13 cellular contexts compared by ENCODE assay signal in the genomic region with DNA sequence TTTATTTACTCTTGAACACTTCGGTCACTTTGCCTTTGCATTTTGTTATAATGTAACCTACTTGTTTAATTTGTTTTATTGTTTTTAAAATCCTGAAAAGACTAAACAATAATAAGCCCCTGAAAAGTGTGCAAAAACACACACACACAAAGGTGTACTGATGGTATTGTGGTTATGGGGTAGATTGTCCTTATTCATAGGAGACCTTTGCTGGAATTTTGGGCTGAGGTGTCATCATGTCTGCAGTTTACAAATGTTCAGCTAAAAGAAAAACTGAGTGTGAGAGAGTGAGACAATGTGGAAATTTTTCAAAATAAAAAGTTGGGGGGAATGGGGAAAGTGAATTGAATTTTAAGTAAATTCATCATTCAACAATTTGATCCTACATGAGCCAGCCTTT.
DNase-seq lines count a peak whose midpoint lies in the region; ATAC-seq, FAIRE-seq and TF ChIP-seq lines count a peak whose summit lies in the region.
"Had no signal": no experiment of that assay in that cellular context is flagged by ENCODE, and none has a peak within 500 bp of the region (broad histone marks: within the 10 kb centered on the region; RNA-seq: fewer than 3 reads in every experiment).

No MANE protein-coding gene starts in this region.

- peak overlapping the region; percentile 62 for H3K27ac Mint-ChIP-seq in CD4-positive, alpha-beta T cell
- peak overlapping the region; percentile 52 for H3K27ac Mint-ChIP-seq in Calu3 (ENCODE audit: unreplicated experiment)
- H3K27ac Mint-ChIP-seq in activated T-helper 2 cell treated with anti-CD3 and anti-CD28 coated beads, Interferon-gamma antibody, Interleukin-2, Interleukin-4, amounts not matched to agents 10 μg/mL and 5 μg/mL and 100 μg/mL, durations not matched to agents 14 hours and 24 hours and 36 hours = peak overlapping the region; percentile 79
- H3K27ac Mint-ChIP-seq: B cell had no signal

- H3K27me3 Mint-ChIP-seq in CD4-positive, alpha-beta T cell = no peaks in the 10 kb centered on the region
- no peaks in the 10 kb centered on the region for H3K27me3 Mint-ChIP-seq in Calu3 (ENCODE audit: unreplicated experiment)
- peaks cover 2% of the 10 kb centered on the region for H3K27me3 Mint-ChIP-seq in activated T-helper 2 cell treated with anti-CD3 and anti-CD28 coated beads, Interferon-gamma antibody, Interleukin-2, Interleukin-4, amounts not matched to agents 10 μg/mL and 5 μg/mL and 100 μg/mL, durations not matched to agents 14 hours and 24 hours and 36 hours (ENCODE audit: low read depth)

- no TSS peak for BruUV-seq in Calu3 (replicated peaks; lab: Mats Ljungman, UMichigan)

- no peak for TF ChIP-seq CTCF in CD4-positive, alpha-beta T cell (IDR thresholded peaks at IDR 0.05)
- no peak for TF ChIP-seq CTCF in Calu3 (IDR thresholded peaks at IDR 0.05; ENCODE audit: unreplicated experiment)

- intact Hi-C loops in CD4-positive, alpha-beta T cell (cut with DNase I, micrococcal nuclease) = loop anchor here in 1 of 2 experiments (5.0 to 10.0 kb wide), 2 partner anchors 475 to 688 kb away; partner anchors contain the start of genes DCAF16, LCORL and NCAPG
- intact Hi-C loops in Calu3 (cut with micrococcal nuclease; ENCODE audit: unreplicated experiment) = no loop called here
- intact Hi-C loops in activated T-helper 2 cell treated with anti-CD3 and anti-CD28 coated beads, Interferon-gamma antibody, Interleukin-2, Interleukin-4, amounts not matched to agents 10 μg/mL and 5 μg/mL and 100 μg/mL, durations not matched to agents 14 hours and 24 hours and 36 hours (cut with micrococcal nuclease) = loop anchor here (2.0 to 10.0 kb wide), 3 partner anchors 135 to 478 kb away; partner anchors contain the start of genes DCAF16, LAP3 and NCAPG

- no peak for FAIRE-seq in GM12892 (lab: Jason Lieb, UNC)

- no peaks in the 10 kb centered on the region for H3K27me3 ChIP-seq in CD4-positive, alpha-beta T cell (ENCODE audit: control insufficient read depth, insufficient read depth, low read length)
- H3K27me3 ChIP-seq: ovary, transverse colon had no signal

- ATAC-seq in CD4-positive, alpha-beta T cell (ENCODE audit: poor library complexity) = peak; percentile 33
- ATAC-seq in HG03095 (IDR thresholded peaks at IDR 0.05; ENCODE audit: unreplicated experiment) (peak; percentile 6), GM18873 (IDR thresholded peaks at IDR 0.05; ENCODE audit: low FRiP score, unreplicated experiment) (no peak)
- ATAC-seq: left colon, Right ventricle myocardium inferior had no signal

- H3K4me1 Mint-ChIP-seq in CD4-positive, alpha-beta T cell (ENCODE audit: low read depth) = peaks cover 24% of the 10 kb centered on the region
- peaks cover 23% of the 10 kb centered on the region for H3K4me1 Mint-ChIP-seq in Calu3 (ENCODE audit: low read depth, unreplicated experiment)
- peaks cover 38% of the 10 kb centered on the region for H3K4me1 Mint-ChIP-seq in activated T-helper 2 cell treated with anti-CD3 and anti-CD28 coated beads, Interferon-gamma antibody, Interleukin-2, Interleukin-4, amounts not matched to agents 10 μg/mL and 5 μg/mL and 100 μg/mL, durations not matched to agents 14 hours and 24 hours and 36 hours (ENCODE audit: low read depth)
- H3K4me1 Mint-ChIP-seq: B cell had no signal

- TF ChIP-seq POLR2A in GM12892 (IDR thresholded peaks at IDR 0.05; ENCODE audit: low read depth, low read length) = no peak

- POLR2A ChIA-PET in CD4-positive, alpha-beta T cell (lab: Charles Lee) = interaction anchor here (0.7 kb wide), 1 partner anchor 1226 kb away, joined by 3 read pairs; no protein-coding TSS in a partner anchor

- no peak overlapping the region for H3K4me3 Mint-ChIP-seq in CD4-positive, alpha-beta T cell
- peak overlapping the region; percentile 6 for H3K4me3 Mint-ChIP-seq in Calu3 (ENCODE audit: low read depth, unreplicated experiment)
- no peak overlapping the region for H3K4me3 Mint-ChIP-seq in activated T-helper 2 cell treated with anti-CD3 and anti-CD28 coated beads, Interferon-gamma antibody, Interleukin-2, Interleukin-4, amounts not matched to agents 10 μg/mL and 5 μg/mL and 100 μg/mL, durations not matched to agents 14 hours and 24 hours and 36 hours (ENCODE audit: low read depth)
- H3K4me3 Mint-ChIP-seq: B cell had no signal

- no peaks in the 10 kb centered on the region for H3K36me3 Mint-ChIP-seq in CD4-positive, alpha-beta T cell (ENCODE audit: low read depth)
- H3K36me3 Mint-ChIP-seq in Calu3 (ENCODE audit: insufficient read depth, unreplicated experiment) = peaks cover 5% of the 10 kb centered on the region
- no peaks in the 10 kb centered on the region for H3K36me3 Mint-ChIP-seq in activated T-helper 2 cell treated with anti-CD3 and anti-CD28 coated beads, Interferon-gamma antibody, Interleukin-2, Interleukin-4, amounts not matched to agents 10 μg/mL and 5 μg/mL and 100 μg/mL, durations not matched to agents 14 hours and 24 hours and 36 hours (ENCODE audit: low read depth)

- H3K27ac ChIP-seq in CD4-positive, alpha-beta T cell (ENCODE audit: low read depth, low read length) = no peak overlapping the region
- H3K27ac ChIP-seq: ovary, transverse colon had no signal

- H3K9me3 ChIP-seq in CD4-positive, alpha-beta T cell (ENCODE audit: control insufficient read depth, low read length) = no peaks in the 10 kb centered on the region
- H3K9me3 ChIP-seq: ovary, transverse colon had no signal

- H3K9me3 Mint-ChIP-seq in CD4-positive, alpha-beta T cell = no peaks in the 10 kb centered on the region
- H3K9me3 Mint-ChIP-seq in Calu3 (ENCODE audit: low read depth, unreplicated experiment) = no peaks in the 10 kb centered on the region
- no peaks in the 10 kb centered on the region for H3K9me3 Mint-ChIP-seq in activated T-helper 2 cell treated with anti-CD3 and anti-CD28 coated beads, Interferon-gamma antibody, Interleukin-2, Interleukin-4, amounts not matched to agents 10 μg/mL and 5 μg/mL and 100 μg/mL, durations not matched to agents 14 hours and 24 hours and 36 hours

- CTCF ChIA-PET in CD4-positive, alpha-beta T cell (lab: Charles Lee) = interaction anchor here (0.6 kb wide), 1 partner anchor 12 kb away, joined by 3 read pairs; no protein-coding TSS in a partner anchor
- CTCF ChIA-PET in Calu3 (lab: Charles Lee) = no interaction called here

- DNase-seq in CD4-positive, alpha-beta T cell = no peak
- DNase-seq in Calu3 (no peak), GM12892 (ENCODE audit: insufficient read length) (no peak), NCI-H1105 (lab: John Stamatoyannopoulos, UW) (no peak), HCEC 1CT (no peak)
- no peak for DNase-seq in activated T-helper 2 cell treated with anti-CD3 and anti-CD28 coated beads, Interferon-gamma antibody, Interleukin-2, Interleukin-4, amounts not matched to agents 10 μg/mL and 5 μg/mL and 100 μg/mL, durations not matched to agents 14 hours and 24 hours and 36 hours (ENCODE audit: low spot score)
